18 cellular contexts compared by ENCODE assay signal in the genomic region with DNA sequence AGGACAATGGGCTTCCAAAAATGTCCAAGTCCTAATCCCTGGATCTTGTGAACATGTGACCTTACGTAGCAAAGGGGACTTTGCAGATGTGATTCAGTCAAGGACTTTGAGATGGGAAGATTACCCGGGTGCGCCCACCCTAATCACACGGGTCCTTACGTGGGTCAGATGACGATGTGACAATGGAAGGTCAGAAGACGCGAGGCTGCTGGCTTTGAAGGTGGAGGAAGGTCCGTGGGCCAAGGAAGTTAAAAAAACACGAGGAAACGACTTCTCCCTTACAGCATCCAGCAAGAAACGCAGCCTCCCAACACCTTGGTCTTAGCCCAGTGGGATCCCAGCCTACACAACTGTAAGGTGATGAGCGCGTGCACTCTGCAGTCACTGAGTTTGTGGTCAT.
A peak's percentile ranks its signal among the peaks of the same experiment; 100 is the strongest.
DNase-seq lines count a peak whose midpoint lies in the region; ATAC-seq and TF ChIP-seq lines count a peak whose summit lies in the region.
"Had no signal": no experiment of that assay in that cellular context is flagged by ENCODE, and none has a peak within 500 bp of the region (broad histone marks: within the 10 kb centered on the region; RNA-seq: fewer than 3 reads in every experiment).

No MANE protein-coding gene starts in this region.

- DNase-seq in activated CD8-positive, alpha-beta T cell treated with anti-CD3 and anti-CD28 coated beads, Interleukin-2, amount 10 ng/mL, durations not matched to agents 7 days and 5 days, result peak; percentile 14
- no peak for DNase-seq in activated CD8-positive, alpha-beta T cell treated with anti-CD3 and anti-CD28 coated beads for 36 hours
- DNase-seq in right atrium auricular region (ENCODE audit: low spot score), result peak; percentile 26
- DNase-seq in left ventricle myocardium superior, result no peak
- peak; percentile 41 for DNase-seq in sigmoid colon
- DNase-seq in vagina (ENCODE audit: extremely low spot score in 2 of 2), result peak; percentile 60 to 74
- no peak for DNase-seq in SK-N-DZ (ENCODE audit: low spot score)
- no peak for DNase-seq in tibial artery
- DNase-seq: COR-L47, DMS153, DMS79 treated with DMSO at 0.1 percent for 48 hours, EL, GOT3, HFFc6 had no signal

- H3K27me3 ChIP-seq in right atrium auricular region (no peaks in the 10 kb centered on the region), sigmoid colon (no peaks in the 10 kb centered on the region), vagina (no peaks in the 10 kb centered on the region), tibial artery (peaks cover 0 to 12% of the 10 kb centered on the region in 2 donors)

- H3K27ac ChIP-seq in right atrium auricular region, result no peak overlapping the region
- H3K27ac ChIP-seq in sigmoid colon, result no peak overlapping the region
- H3K27ac ChIP-seq in vagina, result no peak overlapping the region
- no peak overlapping the region for H3K27ac ChIP-seq in tibial artery
- H3K27ac ChIP-seq: 22Rv1 had no signal

- TF ChIP-seq CTCF in activated CD8-positive, alpha-beta T cell treated with anti-CD3 and anti-CD28 coated beads for 36 hours (IDR thresholded peaks at IDR 0.05), result no peak
- TF ChIP-seq CTCF in right atrium auricular region (IDR thresholded peaks at IDR 0.05) (no peak), sigmoid colon (IDR thresholded peaks at IDR 0.05) (no peak), vagina (IDR thresholded peaks at IDR 0.05) (no peak), tibial artery (IDR thresholded peaks at IDR 0.05) (no peak)

- no peaks in the 10 kb centered on the region for H3K9me3 Mint-ChIP-seq in activated CD8-positive, alpha-beta T cell treated with anti-CD3 and anti-CD28 coated beads, Interleukin-2, amount 10 ng/mL, durations not matched to agents 7 days and 5 days (ENCODE audit: insufficient read depth)
- H3K9me3 Mint-ChIP-seq in activated CD8-positive, alpha-beta T cell treated with anti-CD3 and anti-CD28 coated beads for 36 hours, result no peaks in the 10 kb centered on the region
- H3K9me3 Mint-ChIP-seq: CD8-positive, alpha-beta T cell had no signal

- H3K4me3 ChIP-seq in right atrium auricular region, result no peak overlapping the region
- H3K4me3 ChIP-seq in sigmoid colon, result no peak overlapping the region
- no peak overlapping the region for H3K4me3 ChIP-seq in vagina
- no peak overlapping the region for H3K4me3 ChIP-seq in tibial artery
- H3K4me3 ChIP-seq: HAP-1 had no signal

- TF ChIP-seq POLR2A in sigmoid colon (IDR thresholded peaks at IDR 0.05), result no peak
- no peak for TF ChIP-seq POLR2A in vagina (IDR thresholded peaks at IDR 0.05)

- POLR2A ChIA-PET in activated CD8-positive, alpha-beta T cell treated with anti-CD3 and anti-CD28 coated beads, Interleukin-2, amount 10 ng/mL, durations not matched to agents 7 days and 5 days (lab: Charles Lee), result no interaction called here
- POLR2A ChIA-PET in activated CD8-positive, alpha-beta T cell treated with anti-CD3 and anti-CD28 coated beads for 36 hours (lab: Charles Lee), result no interaction called here

- H3K36me3 Mint-ChIP-seq in activated CD8-positive, alpha-beta T cell treated with anti-CD3 and anti-CD28 coated beads, Interleukin-2, amount 10 ng/mL, durations not matched to agents 7 days and 5 days (ENCODE audit: low read depth), result no peaks in the 10 kb centered on the region
- H3K36me3 Mint-ChIP-seq in activated CD8-positive, alpha-beta T cell treated with anti-CD3 and anti-CD28 coated beads for 36 hours (ENCODE audit: low read depth), result no peaks in the 10 kb centered on the region
- H3K36me3 Mint-ChIP-seq: CD14-positive monocyte; CD8-positive, alpha-beta T cell had no signal

- WGBS in sigmoid colon, 2 donors, result 81 to 86% methylated on average over 14 of the region's 14 CpGs

- CTCF ChIA-PET in activated CD8-positive, alpha-beta T cell treated with anti-CD3 and anti-CD28 coated beads, Interleukin-2, amount 10 ng/mL, durations not matched to agents 7 days and 5 days (lab: Charles Lee), result no interaction called here
- CTCF ChIA-PET in activated CD8-positive, alpha-beta T cell treated with anti-CD3 and anti-CD28 coated beads for 36 hours (lab: Charles Lee), result no interaction called here

- no peaks in the 10 kb centered on the region for H3K27me3 Mint-ChIP-seq in activated CD8-positive, alpha-beta T cell treated with anti-CD3 and anti-CD28 coated beads, Interleukin-2, amount 10 ng/mL, durations not matched to agents 7 days and 5 days (ENCODE audit: low read depth)
- H3K27me3 Mint-ChIP-seq in activated CD8-positive, alpha-beta T cell treated with anti-CD3 and anti-CD28 coated beads for 36 hours, result peaks cover 4% of the 10 kb centered on the region

- H3K4me1 Mint-ChIP-seq in activated CD8-positive, alpha-beta T cell treated with anti-CD3 and anti-CD28 coated beads, Interleukin-2, amount 10 ng/mL, durations not matched to agents 7 days and 5 days (ENCODE audit: low read depth), result no peaks in the 10 kb centered on the region
- H3K4me1 Mint-ChIP-seq in activated CD8-positive, alpha-beta T cell treated with anti-CD3 and anti-CD28 coated beads for 36 hours (ENCODE audit: low read depth), result no peaks in the 10 kb centered on the region
- H3K4me1 Mint-ChIP-seq: CD14-positive monocyte had no signal

- H3K9me3 ChIP-seq in right atrium auricular region (no peaks in the 10 kb centered on the region), sigmoid colon (no peaks in the 10 kb centered on the region), vagina (no peaks in the 10 kb centered on the region), tibial artery (no peaks in the 10 kb centered on the region)
- H3K9me3 ChIP-seq: HAP-1 had no signal

- no peak overlapping the region for H3K4me3 Mint-ChIP-seq in activated CD8-positive, alpha-beta T cell treated with anti-CD3 and anti-CD28 coated beads, Interleukin-2, amount 10 ng/mL, durations not matched to agents 7 days and 5 days
- H3K4me3 Mint-ChIP-seq in activated CD8-positive, alpha-beta T cell treated with anti-CD3 and anti-CD28 coated beads for 36 hours, result no peak overlapping the region
- H3K4me3 Mint-ChIP-seq: CD14-positive monocyte; CD8-positive, alpha-beta T cell; HFFc6 had no signal

- H3K27ac Mint-ChIP-seq in activated CD8-positive, alpha-beta T cell treated with anti-CD3 and anti-CD28 coated beads, Interleukin-2, amount 10 ng/mL, durations not matched to agents 7 days and 5 days, result no peak overlapping the region
- no peak overlapping the region for H3K27ac Mint-ChIP-seq in activated CD8-positive, alpha-beta T cell treated with anti-CD3 and anti-CD28 coated beads for 36 hours
- H3K27ac Mint-ChIP-seq: CD8-positive, alpha-beta T cell; HFFc6 had no signal

- intact Hi-C loops in activated CD8-positive, alpha-beta T cell treated with anti-CD3 and anti-CD28 coated beads for 36 hours (cut with micrococcal nuclease), result no loop called here
- intact Hi-C loops in left ventricle myocardium superior (cut with micrococcal nuclease), result no loop called here
- intact Hi-C loops in sigmoid colon (cut with DNase I), result no loop called here
- intact Hi-C loops in vagina (cut with DNase I), result no loop called here
- intact Hi-C loops in tibial artery (cut with DNase I; ENCODE audit: low total_unique reads), result no loop called here

- ATAC-seq in activated CD8-positive, alpha-beta T cell treated with anti-CD3 and anti-CD28 coated beads, Interleukin-2, amount 10 ng/mL, durations not matched to agents 7 days and 5 days, result no peak
- no peak for ATAC-seq in activated CD8-positive, alpha-beta T cell treated with anti-CD3 and anti-CD28 coated beads for 36 hours
- no peak for ATAC-seq in left ventricle myocardium superior
- ATAC-seq: CD8-positive, alpha-beta T cell had no signal

- H3K36me3 ChIP-seq in right atrium auricular region, result no peaks in the 10 kb centered on the region
- no peaks in the 10 kb centered on the region for H3K36me3 ChIP-seq in sigmoid colon
- H3K36me3 ChIP-seq in vagina, result no peaks in the 10 kb centered on the region
- H3K36me3 ChIP-seq in tibial artery, result no peaks in the 10 kb centered on the region
- H3K36me3 ChIP-seq: HAP-1 had no signal

- H3K4me1 ChIP-seq in right atrium auricular region (no peaks in the 10 kb centered on the region), sigmoid colon (peaks cover 0 to 7% (median 5%) of the 10 kb centered on the region in 4 donors), vagina (no peaks in the 10 kb centered on the region), tibial artery (no peaks in the 10 kb centered on the region)
- H3K4me1 ChIP-seq: HAP-1 had no signal

- no peak for TF ChIP-seq EP300 in sigmoid colon (IDR thresholded peaks at IDR 0.05)

Comparison
In these comparisons a context has a peak if more than half of its experiments do, and no peak if none do; other contexts are left out.
1. DNase-seq: peak in activated CD8-positive, alpha-beta T cell treated with anti-CD3 and anti-CD28 coated beads, Interleukin-2, amount 10 ng/mL, durations not matched to agents 7 days and 5 days (single experiment), right atrium auricular region (single experiment), sigmoid colon (single experiment) and vagina (2 of 2); none in activated CD8-positive, alpha-beta T cell treated with anti-CD3 and anti-CD28 coated beads for 36 hours (single experiment), left ventricle myocardium superior (single experiment), SK-N-DZ (single experiment) and tibial artery (0 of 2).